ENCODE assay signal across 1 cellular context in the genomic region with DNA sequence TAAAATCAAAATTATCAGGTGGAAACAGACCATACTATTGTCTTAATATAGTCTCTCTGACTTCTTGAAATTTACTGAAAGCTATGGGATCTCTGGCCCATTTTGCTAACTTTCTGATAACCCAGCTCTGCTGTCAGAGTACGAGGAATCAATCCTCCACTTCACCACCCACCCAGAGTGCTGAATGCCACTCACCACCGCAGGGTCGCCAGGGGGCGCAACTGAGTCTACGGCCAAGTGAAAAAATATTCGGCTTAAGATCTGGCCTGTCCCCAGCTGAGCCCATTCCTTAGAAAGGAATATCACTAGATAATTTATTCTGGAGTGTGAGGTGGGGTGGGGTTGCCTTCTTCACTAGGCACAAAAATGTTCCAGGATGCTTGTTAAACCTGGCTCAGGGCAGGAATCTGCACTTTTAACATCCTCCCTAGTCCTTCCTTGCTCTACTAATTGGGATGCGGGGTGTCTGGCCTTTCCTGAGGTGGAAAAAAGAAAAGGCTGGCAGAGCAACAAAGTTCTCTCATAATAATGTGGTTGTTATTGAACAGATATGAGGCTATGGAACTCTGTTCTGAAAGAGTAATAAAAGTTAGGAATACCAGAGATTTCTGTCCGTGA.
TF ChIP-seq lines count a peak whose summit lies in the region.

No MANE protein-coding gene starts in this region.

TF ChIP-seq in GM23338, 12 proteins besides CTCF, POLR2A, EP300 and RAD21 (continued from another document):
- TF ChIP-seq, protein P1, sequence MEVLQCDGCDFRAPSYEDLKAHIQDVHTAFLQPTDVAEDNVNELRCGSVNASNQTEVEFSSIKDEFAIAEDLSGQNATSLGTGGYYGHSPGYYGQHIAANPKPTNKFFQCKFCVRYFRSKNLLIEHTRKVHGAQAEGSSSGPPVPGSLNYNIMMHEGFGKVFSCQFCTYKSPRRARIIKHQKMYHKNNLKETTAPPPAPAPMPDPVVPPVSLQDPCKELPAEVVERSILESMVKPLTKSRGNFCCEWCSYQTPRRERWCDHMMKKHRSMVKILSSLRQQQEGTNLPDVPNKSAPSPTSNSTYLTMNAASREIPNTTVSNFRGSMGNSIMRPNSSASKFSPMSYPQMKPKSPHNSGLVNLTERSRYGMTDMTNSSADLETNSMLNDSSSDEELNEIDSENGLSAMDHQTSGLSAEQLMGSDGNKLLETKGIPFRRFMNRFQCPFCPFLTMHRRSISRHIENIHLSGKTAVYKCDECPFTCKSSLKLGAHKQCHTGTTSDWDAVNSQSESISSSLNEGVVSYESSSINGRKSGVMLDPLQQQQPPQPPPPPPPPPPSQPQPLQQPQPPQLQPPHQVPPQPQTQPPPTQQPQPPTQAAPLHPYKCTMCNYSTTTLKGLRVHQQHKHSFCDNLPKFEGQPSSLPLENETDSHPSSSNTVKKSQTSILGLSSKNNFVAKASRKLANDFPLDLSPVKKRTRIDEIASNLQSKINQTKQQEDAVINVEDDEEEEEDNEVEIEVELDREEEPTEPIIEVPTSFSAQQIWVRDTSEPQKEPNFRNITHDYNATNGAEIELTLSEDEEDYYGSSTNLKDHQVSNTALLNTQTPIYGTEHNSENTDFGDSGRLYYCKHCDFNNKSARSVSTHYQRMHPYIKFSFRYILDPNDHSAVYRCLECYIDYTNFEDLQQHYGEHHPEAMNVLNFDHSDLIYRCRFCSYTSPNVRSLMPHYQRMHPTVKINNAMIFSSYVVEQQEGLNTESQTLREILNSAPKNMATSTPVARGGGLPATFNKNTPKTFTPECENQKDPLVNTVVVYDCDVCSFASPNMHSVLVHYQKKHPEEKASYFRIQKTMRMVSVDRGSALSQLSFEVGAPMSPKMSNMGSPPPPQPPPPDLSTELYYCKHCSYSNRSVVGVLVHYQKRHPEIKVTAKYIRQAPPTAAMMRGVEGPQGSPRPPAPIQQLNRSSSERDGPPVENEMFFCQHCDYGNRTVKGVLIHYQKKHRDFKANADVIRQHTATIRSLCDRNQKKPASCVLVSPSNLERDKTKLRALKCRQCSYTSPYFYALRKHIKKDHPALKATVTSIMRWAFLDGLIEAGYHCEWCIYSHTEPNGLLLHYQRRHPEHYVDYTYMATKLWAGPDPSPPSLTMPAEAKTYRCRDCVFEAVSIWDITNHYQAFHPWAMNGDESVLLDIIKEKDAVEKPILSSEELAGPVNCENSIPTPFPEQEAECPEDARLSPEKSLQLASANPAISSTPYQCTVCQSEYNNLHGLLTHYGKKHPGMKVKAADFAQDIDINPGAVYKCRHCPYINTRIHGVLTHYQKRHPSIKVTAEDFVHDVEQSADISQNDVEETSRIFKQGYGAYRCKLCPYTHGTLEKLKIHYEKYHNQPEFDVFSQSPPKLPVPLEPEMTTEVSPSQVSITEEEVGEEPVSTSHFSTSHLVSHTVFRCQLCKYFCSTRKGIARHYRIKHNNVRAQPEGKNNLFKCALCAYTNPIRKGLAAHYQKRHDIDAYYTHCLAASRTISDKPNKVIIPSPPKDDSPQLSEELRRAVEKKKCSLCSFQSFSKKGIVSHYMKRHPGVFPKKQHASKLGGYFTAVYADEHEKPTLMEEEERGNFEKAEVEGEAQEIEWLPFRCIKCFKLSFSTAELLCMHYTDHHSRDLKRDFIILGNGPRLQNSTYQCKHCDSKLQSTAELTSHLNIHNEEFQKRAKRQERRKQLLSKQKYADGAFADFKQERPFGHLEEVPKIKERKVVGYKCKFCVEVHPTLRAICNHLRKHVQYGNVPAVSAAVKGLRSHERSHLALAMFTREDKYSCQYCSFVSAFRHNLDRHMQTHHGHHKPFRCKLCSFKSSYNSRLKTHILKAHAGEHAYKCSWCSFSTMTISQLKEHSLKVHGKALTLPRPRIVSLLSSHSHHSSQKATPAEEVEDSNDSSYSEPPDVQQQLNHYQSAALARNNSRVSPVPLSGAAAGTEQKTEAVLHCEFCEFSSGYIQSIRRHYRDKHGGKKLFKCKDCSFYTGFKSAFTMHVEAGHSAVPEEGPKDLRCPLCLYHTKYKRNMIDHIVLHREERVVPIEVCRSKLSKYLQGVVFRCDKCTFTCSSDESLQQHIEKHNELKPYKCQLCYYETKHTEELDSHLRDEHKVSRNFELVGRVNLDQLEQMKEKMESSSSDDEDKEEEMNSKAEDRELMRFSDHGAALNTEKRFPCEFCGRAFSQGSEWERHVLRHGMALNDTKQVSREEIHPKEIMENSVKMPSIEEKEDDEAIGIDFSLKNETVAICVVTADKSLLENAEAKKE (CRISPR knock-in tag; IDR thresholded peaks at IDR 0.05) = no peak
- TF ChIP-seq EZH2 (IDR thresholded peaks at IDR 0.05; ENCODE audit: low read depth, unreplicated experiment) = no peak
- TF ChIP-seq, protein P2, sequence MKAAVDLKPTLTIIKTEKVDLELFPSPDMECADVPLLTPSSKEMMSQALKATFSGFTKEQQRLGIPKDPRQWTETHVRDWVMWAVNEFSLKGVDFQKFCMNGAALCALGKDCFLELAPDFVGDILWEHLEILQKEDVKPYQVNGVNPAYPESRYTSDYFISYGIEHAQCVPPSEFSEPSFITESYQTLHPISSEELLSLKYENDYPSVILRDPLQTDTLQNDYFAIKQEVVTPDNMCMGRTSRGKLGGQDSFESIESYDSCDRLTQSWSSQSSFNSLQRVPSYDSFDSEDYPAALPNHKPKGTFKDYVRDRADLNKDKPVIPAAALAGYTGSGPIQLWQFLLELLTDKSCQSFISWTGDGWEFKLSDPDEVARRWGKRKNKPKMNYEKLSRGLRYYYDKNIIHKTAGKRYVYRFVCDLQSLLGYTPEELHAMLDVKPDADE (IDR thresholded peaks at IDR 0.05) = no peak
- no peak for TF ChIP-seq ZNF331 (CRISPR knock-in tag; IDR thresholded peaks at IDR 0.05; ENCODE audit: low read depth)
